ENCODE assay signal across 20 cellular contexts in genomic region chr3:37899711-37900306, GRCh38.
"Had no signal": no experiment of that assay in that cellular context is flagged by ENCODE, and none has a peak within 500 bp of the region (broad histone marks: within the 10 kb centered on the region; RNA-seq: fewer than 3 reads in every experiment).

No MANE protein-coding gene starts in this region.

- H3K4me3 ChIP-seq: coronary artery, lung, right atrium auricular region, spleen, testis, vagina had no signal

- H3K9me3 ChIP-seq: right atrium auricular region, spleen, testis, vagina had no signal

- H3K27me3 ChIP-seq: right atrium auricular region, testis, vagina had no signal

- H3K36me3 ChIP-seq: right atrium auricular region, spleen, vagina had no signal

- H3K27ac ChIP-seq: right atrium auricular region, spleen, testis, vagina had no signal

- DNase-seq: activated CD4-positive, alpha-beta T cell treated with anti-CD3 and anti-CD28 coated beads for 1 hour; activated CD8-positive, alpha-beta memory T cell treated with anti-CD3 and anti-CD28 coated beads, Interleukin-2, amount 50 U/mL, for 4 hours; activated effector memory CD4-positive, alpha-beta T cell treated with anti-CD3 and anti-CD28 coated beads, Interleukin-2, amount 50 U/mL, for 16 hours; activated naive CD4-positive, alpha-beta T cell treated with anti-CD3 and anti-CD28 coated beads, Interleukin-2, amount 10 ng/mL, durations not matched to agents 7 days and 5 days; activated naive CD8-positive, alpha-beta T cell treated with anti-CD3 and anti-CD28 coated beads, Interleukin-2, amount 50 U/mL, for 24 hours; cerebellar nuclear complex; erythroblast; foreskin fibroblast; naive thymus-derived CD4-positive, alpha-beta T cell; spleen; stimulated activated CD4-positive, alpha-beta T cell treated with anti-CD3 and anti-CD28 coated beads, Interleukin-4, amount 100 ng/mL, for 1 hour; stimulated activated naive CD4-positive, alpha-beta T cell; T-helper 17 cell; testis; trophoblast cell had no signal

- ATAC-seq: left lobe of liver; naive thymus-derived CD4-positive, alpha-beta T cell; T-helper 17 cell had no signal
